In genomic region chr5:150306775-150307174, GRCh38 we compare ENCODE assay signal across 1 cellular context.
TF ChIP-seq lines count a peak whose summit lies in the region.

No MANE protein-coding gene starts in this region.

TF ChIP-seq in IMR-90, 13 proteins besides CTCF, POLR2A, EP300 and RAD21:
- no peak for TF ChIP-seq MAFK (IDR thresholded peaks at IDR 0.05; ENCODE audit: low read depth, low read length)
- no peak for TF ChIP-seq MXI1 (IDR thresholded peaks at IDR 0.05; ENCODE audit: borderline replicate concordance, low read depth, low read length)
- no peak for TF ChIP-seq CEBPB (IDR thresholded peaks at IDR 0.05; ENCODE audit: low read depth, low read length)
- no peak for TF ChIP-seq SMC3 (IDR thresholded peaks at IDR 0.05; ENCODE audit: low read depth, low read length)
- no peak for TF ChIP-seq CHD1 (IDR thresholded peaks at IDR 0.05; ENCODE audit: low read depth, low read length)
- TF ChIP-seq RCOR1 (IDR thresholded peaks at IDR 0.05; ENCODE audit: insufficient replicate concordance, low read length), result no peak
- TF ChIP-seq FOS (IDR thresholded peaks at IDR 0.05; ENCODE audit: low read depth, low read length), result no peak
- TF ChIP-seq RFX5 (IDR thresholded peaks at IDR 0.05; ENCODE audit: low read depth, low read length), result no peak
- TF ChIP-seq USF2 (IDR thresholded peaks at IDR 0.05; ENCODE audit: low read depth, low read length), result no peak
